In genomic region chr3:107800705-107801104, GRCh38 we compare ENCODE assay signal across 19 cellular contexts.
DNase-seq lines count a peak whose midpoint lies in the region; ATAC-seq and TF ChIP-seq lines count a peak whose summit lies in the region.
"Had no signal": no experiment of that assay in that cellular context is flagged by ENCODE, and none has a peak within 500 bp of the region (broad histone marks: within the 10 kb centered on the region; RNA-seq: fewer than 3 reads in every experiment).

No MANE protein-coding gene starts in this region.

- no peaks in the 10 kb centered on the region for H3K36me3 ChIP-seq in hepatocyte (replicated peaks; ENCODE audit: insufficient read depth, low read depth)

- H3K27ac ChIP-seq in angular gyrus (ENCODE audit: low read depth, low read length), result peak overlapping the region; percentile 86
- no peak overlapping the region for H3K27ac ChIP-seq in hepatocyte

- H3K79me2 ChIP-seq in hepatocyte, result no peaks in the 10 kb centered on the region

- H3K36me3 Mint-ChIP-seq in neural crest cell (ENCODE audit: low read depth), result peaks cover 25% of the 10 kb centered on the region
- H3K36me3 Mint-ChIP-seq in activated T-cell treated with anti-CD3 and anti-CD28 coated beads, Interleukin-2, amount 50 U/mL, for 4 hours (ENCODE audit: insufficient read depth), result peaks cover 49% of the 10 kb centered on the region
- H3K36me3 Mint-ChIP-seq in effector memory CD8-positive, alpha-beta T cell (ENCODE audit: insufficient read depth), result peaks cover 67% of the 10 kb centered on the region

- H3K4me1 Mint-ChIP-seq in neural crest cell, result peaks cover 69% of the 10 kb centered on the region
- H3K4me1 Mint-ChIP-seq in activated T-cell treated with anti-CD3 and anti-CD28 coated beads, Interleukin-2, amount 50 U/mL, for 4 hours (ENCODE audit: low read depth), result peaks cover 14% of the 10 kb centered on the region
- peaks cover 6 to 7% of the 10 kb centered on the region in 2 donors for H3K4me1 Mint-ChIP-seq in effector memory CD8-positive, alpha-beta T cell (ENCODE audit: low read depth in 2 of 2)

- H3K4me2 ChIP-seq in hepatocyte, result no peak overlapping the region

- no peak overlapping the region for H3K4me3 ChIP-seq in fibroblast of villous mesenchyme (ENCODE audit: low read depth, low read length)
- H3K4me3 ChIP-seq in hepatocyte, result no peak overlapping the region
- H3K4me3 ChIP-seq: K562 had no signal

- DNase-seq in Ammon's horn (ENCODE audit: low spot score) (peak; percentile 45), fibroblast of villous mesenchyme (ENCODE audit: low read depth) (peak; percentile 32), neural crest cell (ENCODE audit: low read depth, low spot score) (peak; percentile 35), hepatocyte (ENCODE audit: low spot score) (no peak)
- no peak for DNase-seq in activated T-cell treated with anti-CD3 and anti-CD28 coated beads, Interleukin-2, amount 50 U/mL, for 4 hours
- DNase-seq in effector CD4-positive, alpha-beta T cell, result no peak
- no peak for DNase-seq in effector memory CD8-positive, alpha-beta T cell
- DNase-seq: Calu3; DMS79; GDM1; NCI-H1436 treated with DMSO at 0.1 percent for 48 hours; NCI-H2081 treated with DMSO at 0.1 percent for 48 hours; NCI-H524 treated with DMSO at 0.1 percent for 48 hours; NK-92 treated with Interleukin-12 subunit alpha and Interleukin-12 subunit beta, amount 100 ng/mL, for 24 hours; OCI-M1 had no signal

- H2AFZ ChIP-seq in hepatocyte, result no peak overlapping the region

- no peak for ATAC-seq in activated T-cell treated with anti-CD3 and anti-CD28 coated beads, Interleukin-2, amount 50 U/mL, for 4 hours
- ATAC-seq in effector memory CD8-positive, alpha-beta T cell (replicated peaks), result no peak
- ATAC-seq: HCT116, K562 had no signal

- peak overlapping the region; percentile 98 for H3K27ac Mint-ChIP-seq in neural crest cell (ENCODE audit: unreplicated experiment)
- H3K27ac Mint-ChIP-seq in effector memory CD8-positive, alpha-beta T cell, result no peak overlapping the region
- H3K27ac Mint-ChIP-seq: CD14-positive monocyte had no signal

- H4K20me1 ChIP-seq in hepatocyte (ENCODE audit: insufficient read depth, poor library complexity, severe bottlenecking), result no peaks in the 10 kb centered on the region

- H3K9me3 ChIP-seq in hepatocyte (ENCODE audit: low read depth), result no peaks in the 10 kb centered on the region

- H3K9me2 ChIP-seq in hepatocyte (replicated peaks; ENCODE audit: insufficient read depth), result no peaks in the 10 kb centered on the region

- no peaks in the 10 kb centered on the region for H3K9me3 Mint-ChIP-seq in neural crest cell
- H3K9me3 Mint-ChIP-seq in activated T-cell treated with anti-CD3 and anti-CD28 coated beads, Interleukin-2, amount 50 U/mL, for 4 hours, result no peaks in the 10 kb centered on the region
- no peaks in the 10 kb centered on the region for H3K9me3 Mint-ChIP-seq in effector memory CD8-positive, alpha-beta T cell
- H3K9me3 Mint-ChIP-seq: CD14-positive monocyte had no signal

- H3K4me1 ChIP-seq in hepatocyte (ENCODE audit: insufficient read depth), result no peaks in the 10 kb centered on the region

- 90% methylated on average over 2 of the region's 2 CpGs for WGBS in hepatocyte (ENCODE audit: low lambda C conversion rate, missing lambda C conversion rate)

- TF ChIP-seq CTCF in fibroblast of villous mesenchyme (IDR thresholded peaks at IDR 0.05; ENCODE audit: insufficient read depth, low read depth, low read length) (no peak), neural crest cell (conservative IDR thresholded peaks at IDR 0.05) (no peak), hepatocyte (IDR thresholded peaks at IDR 0.05; ENCODE audit: poor library complexity) (no peak)

- no peaks in the 10 kb centered on the region for H3K27me3 Mint-ChIP-seq in neural crest cell (ENCODE audit: low read depth)
- no peaks in the 10 kb centered on the region for H3K27me3 Mint-ChIP-seq in activated T-cell treated with anti-CD3 and anti-CD28 coated beads, Interleukin-2, amount 50 U/mL, for 4 hours (ENCODE audit: low read depth)
- no peaks in the 10 kb centered on the region for H3K27me3 Mint-ChIP-seq in effector memory CD8-positive, alpha-beta T cell

- H3K27me3 ChIP-seq in hepatocyte, result no peaks in the 10 kb centered on the region

- peak overlapping the region; percentile 77 for H3K4me3 Mint-ChIP-seq in neural crest cell
- H3K4me3 Mint-ChIP-seq in activated T-cell treated with anti-CD3 and anti-CD28 coated beads, Interleukin-2, amount 50 U/mL, for 4 hours, result no peak overlapping the region
- H3K4me3 Mint-ChIP-seq in effector memory CD8-positive, alpha-beta T cell, result no peak overlapping the region
- H3K4me3 Mint-ChIP-seq: CD14-positive monocyte had no signal

Comparison
In these comparisons a context has a peak if more than half of its experiments do, and no peak if none do; other contexts are left out.
1. DNase-seq: peak in Ammon's horn (single experiment), fibroblast of villous mesenchyme (single experiment) and neural crest cell (single experiment); none in hepatocyte (single experiment), activated T-cell treated with anti-CD3 and anti-CD28 coated beads, Interleukin-2, amount 50 U/mL, for 4 hours (single experiment), effector CD4-positive, alpha-beta T cell (single experiment) and effector memory CD8-positive, alpha-beta T cell (0 of 3).